In the genomic region with DNA sequence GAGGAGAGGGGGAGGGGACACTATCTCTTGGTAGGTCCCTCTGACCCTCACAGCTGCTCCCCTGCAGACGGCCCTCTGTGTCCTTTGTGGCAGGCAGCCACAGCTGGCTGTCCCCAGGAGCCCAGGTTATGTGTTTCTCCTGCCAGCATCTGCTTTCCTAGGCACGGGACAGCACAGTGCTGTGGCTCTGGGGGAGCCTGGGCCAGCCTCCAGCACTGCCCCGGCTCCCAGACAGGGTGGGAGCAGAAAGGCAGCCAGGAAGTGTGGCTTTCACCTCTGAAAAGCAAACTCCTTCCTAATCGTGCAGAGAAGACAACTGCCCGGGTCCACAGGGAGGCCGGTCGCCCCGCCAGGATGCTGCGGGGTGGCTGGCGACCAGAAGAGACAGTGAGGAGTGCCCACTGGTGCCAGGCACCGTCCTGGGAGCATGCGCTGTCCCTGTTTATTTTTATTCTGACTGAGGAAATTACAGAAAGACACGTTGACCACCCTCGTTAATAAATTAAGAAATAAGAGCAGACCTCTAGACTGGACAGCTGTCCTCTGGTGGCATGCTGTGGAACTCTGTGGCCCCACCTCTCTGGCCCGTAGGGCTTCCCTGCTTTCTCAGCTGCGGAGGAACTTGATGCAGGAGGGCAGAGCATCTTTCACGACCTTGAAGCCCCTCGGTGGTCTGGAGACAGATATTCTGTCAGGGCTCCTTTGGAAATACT, we compare ENCODE assay signal across 16 cellular contexts.
DNase-seq lines count a peak whose midpoint lies in the region; ATAC-seq lines count a peak whose summit lies in the region.
"Had no signal": no experiment of that assay in that cellular context is flagged by ENCODE, and none has a peak within 500 bp of the region (broad histone marks: within the 10 kb centered on the region; RNA-seq: fewer than 3 reads in every experiment).

No MANE protein-coding gene starts in this region.

- no peak overlapping the region for H3K4me3 ChIP-seq in mucosa of stomach (ENCODE audit: low read length)
- H3K4me3 ChIP-seq in stomach smooth muscle (ENCODE audit: low read length in 2 of 2): peak overlapping the region in 1 of 2 donors; percentile 60
- H3K4me3 ChIP-seq: breast epithelium, HAP-1 had no signal

- peak overlapping the region; percentile 18 for H3K9ac ChIP-seq in mucosa of stomach (ENCODE audit: low read length)
- peak overlapping the region; percentile 30 to 36 for H3K9ac ChIP-seq in stomach smooth muscle (ENCODE audit: low read length in 2 of 2)

- H3K9me3 ChIP-seq in mucosa of stomach (ENCODE audit: control insufficient read depth, low read length): no peaks in the 10 kb centered on the region
- no peaks in the 10 kb centered on the region for H3K9me3 ChIP-seq in stomach smooth muscle (ENCODE audit: control insufficient read depth in 2 of 2, low read length in 2 of 2)
- H3K9me3 ChIP-seq: breast epithelium, HAP-1 had no signal

- DNase-seq in head of caudate nucleus: peak in 35 of 42 donors; percentile 50 to 89 (median 75)
- no peak for DNase-seq in NCI-H345 treated with DMSO at 0.1 percent for 48 hours (lab: John Stamatoyannopoulos, UW; ENCODE audit: unreplicated experiment)
- DNase-seq: activated T-cell treated with anti-CD3 and anti-CD28 coated beads, Interleukin-2, amount 50 U/mL, for 48 hours; CD4-positive, CD25-positive, alpha-beta regulatory T cell; NCI-H446 treated with DMSO at 0.1 percent for 48 hours; stimulated activated CD4-positive, alpha-beta T cell treated with anti-CD3 and anti-CD28 coated beads, Interleukin-2, amount 100 ng/mL, for 24 hours; stimulated activated naive CD8-positive, alpha-beta T cell treated with anti-CD3 and anti-CD28 coated beads, Interleukin-15, amount 100 ng/mL, for 72 hours had no signal

- intact Hi-C loops in head of caudate nucleus (cut with DNase I): no loop called here

- ATAC-seq in HG02678 (IDR thresholded peaks at IDR 0.05; ENCODE audit: unreplicated experiment) (no peak), HG02623 (IDR thresholded peaks at IDR 0.05; ENCODE audit: unreplicated experiment) (no peak), GM21619 (IDR thresholded peaks at IDR 0.05; ENCODE audit: unreplicated experiment) (no peak)
- ATAC-seq: stimulated activated naive CD8-positive, alpha-beta T cell treated with anti-CD3 and anti-CD28 coated beads, Interleukin-15, amount 100 ng/mL, for 72 hours had no signal

- H3K4me1 ChIP-seq in mucosa of stomach (ENCODE audit: control insufficient read depth, insufficient read depth, low read length) (peaks cover 39% of the 10 kb centered on the region), stomach smooth muscle (ENCODE audit: control insufficient read depth, insufficient read depth, low read length) (peaks cover 98% of the 10 kb centered on the region)
- H3K4me1 ChIP-seq: HAP-1 had no signal

- H3K27me3 ChIP-seq in mucosa of stomach (ENCODE audit: control insufficient read depth, insufficient read depth, low read length): no peaks in the 10 kb centered on the region
- H3K27me3 ChIP-seq in stomach smooth muscle (ENCODE audit: control insufficient read depth in 1 of 2, insufficient read depth in 2 of 2, low read length in 2 of 2): no peaks in the 10 kb centered on the region
- H3K27me3 ChIP-seq: breast epithelium had no signal

- peaks cover 5% of the 10 kb centered on the region for H3K36me3 ChIP-seq in mucosa of stomach (ENCODE audit: control insufficient read depth, insufficient read depth, low read length)
- peaks cover 29 to 35% of the 10 kb centered on the region in 2 donors for H3K36me3 ChIP-seq in stomach smooth muscle (ENCODE audit: control insufficient read depth in 2 of 2, insufficient read depth in 2 of 2, low read length in 2 of 2)
- H3K36me3 ChIP-seq: breast epithelium had no signal

- peak overlapping the region; percentile 98 for H3K27ac ChIP-seq in angular gyrus (ENCODE audit: low read depth, low read length)
- peak overlapping the region; percentile 84 for H3K27ac ChIP-seq in stomach smooth muscle (ENCODE audit: low read length)
- H3K27ac ChIP-seq: breast epithelium, VCaP had no signal
